Comparison of ENCODE assay signal across 8 cellular contexts in the genomic region with DNA sequence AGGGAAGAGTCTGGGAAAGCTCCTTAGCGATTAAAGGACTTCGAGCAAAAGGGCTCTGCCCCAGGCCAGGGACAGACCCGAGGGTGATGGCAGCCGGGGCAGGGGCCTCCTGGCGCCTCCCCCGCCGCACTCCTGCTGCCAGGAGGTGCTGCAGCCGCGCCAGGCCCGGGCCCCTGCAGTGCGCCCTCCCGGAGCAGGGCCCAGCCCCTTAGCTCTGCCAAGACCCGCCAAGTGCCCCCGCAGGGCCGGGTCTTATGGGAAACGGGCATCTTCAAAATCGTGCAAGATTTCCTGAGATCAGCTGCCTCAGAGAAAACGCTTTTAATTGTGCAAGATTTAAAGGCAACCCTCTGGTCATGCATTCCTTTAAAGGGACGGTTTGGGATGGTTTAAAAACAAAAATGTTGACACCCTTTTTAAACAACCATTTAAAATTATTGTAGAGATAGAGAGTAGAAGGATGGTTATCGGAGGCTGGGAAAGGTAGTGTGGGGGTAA. TPM values are rescaled to one million over a fixed set of nuclear protein-coding genes. Genes with fewer than 3 reads are reported as not detected.
DNase-seq lines count a peak whose midpoint lies in the region; ATAC-seq and TF ChIP-seq lines count a peak whose summit lies in the region.

No MANE protein-coding gene starts in this region.

- no peaks in the 10 kb centered on the region for H3K9me3 Mint-ChIP-seq in activated CD8-positive, alpha-beta T cell treated with anti-CD3 and anti-CD28 coated beads for 36 hours

- H3K4me1 Mint-ChIP-seq in activated CD8-positive, alpha-beta T cell treated with anti-CD3 and anti-CD28 coated beads for 36 hours (ENCODE audit: low read depth) = peaks cover 28% of the 10 kb centered on the region

- TF ChIP-seq CTCF in activated CD8-positive, alpha-beta T cell treated with anti-CD3 and anti-CD28 coated beads for 36 hours (IDR thresholded peaks at IDR 0.05) = no peak
- TF ChIP-seq CTCF in cardiac muscle cell (IDR thresholded peaks at IDR 0.05; ENCODE audit: low read depth, low read length) (no peak), psoas muscle (IDR thresholded peaks at IDR 0.05) (no peak)

- H3K36me3 ChIP-seq in cardiac muscle cell (peaks cover 2% of the 10 kb centered on the region), psoas muscle (ENCODE audit: insufficient read depth in 1 of 2, low read depth in 1 of 2) (peaks cover 0 to 6% of the 10 kb centered on the region in 2 donors)

- H3K27ac Mint-ChIP-seq in activated CD8-positive, alpha-beta T cell treated with anti-CD3 and anti-CD28 coated beads for 36 hours = peak overlapping the region; percentile 15

- H3K4me3 ChIP-seq in cardiac muscle cell (peak overlapping the region; percentile 44), psoas muscle (peak overlapping the region; percentile 80)

- H3K4me1 ChIP-seq in cardiac muscle cell (ENCODE audit: low read depth) (peaks cover 19% of the 10 kb centered on the region), psoas muscle (peaks cover 7% of the 10 kb centered on the region)

- peak; percentile 44 for ATAC-seq in GM19035 (IDR thresholded peaks at IDR 0.05; ENCODE audit: unreplicated experiment)
- ATAC-seq in HG03159 (IDR thresholded peaks at IDR 0.05; ENCODE audit: unreplicated experiment) = peak; percentile 39
- ATAC-seq in activated CD8-positive, alpha-beta T cell treated with anti-CD3 and anti-CD28 coated beads for 36 hours = peak; percentile 40
- ATAC-seq in psoas muscle = peak in 3 of 4 donors; percentile 54 to 70 (median 61)

- intact Hi-C loops in activated CD8-positive, alpha-beta T cell treated with anti-CD3 and anti-CD28 coated beads for 36 hours (cut with micrococcal nuclease) = loop anchor here (10.0 kb wide), 1 partner anchor 122 kb away; no protein-coding TSS in a partner anchor
- intact Hi-C loops in psoas muscle (cut with DNase I) = loop anchor here in 1 of 2 donors (5.0 kb wide), 1 partner anchor 100 kb away; no protein-coding TSS in a partner anchor

- CTCF ChIA-PET in activated CD8-positive, alpha-beta T cell treated with anti-CD3 and anti-CD28 coated beads for 36 hours (lab: Charles Lee) = interaction anchor here (0.7 to 2.8 kb wide), 8 partner anchors 10 to 240 kb away, joined by 3 to 13 read pairs (median 5); no protein-coding TSS in a partner anchor

- H3K27me3 ChIP-seq in cardiac muscle cell (no peaks in the 10 kb centered on the region), psoas muscle (ENCODE audit: insufficient read depth in 3 of 3, low read length in 2 of 3) (no peaks in the 10 kb centered on the region)

- WGBS in psoas muscle, 3 donors = 3 to 8% (median 5%) methylated on average over 20 of the region's 20 CpGs

- H3K9me3 ChIP-seq in cardiac muscle cell (ENCODE audit: low read depth) (no peaks in the 10 kb centered on the region), psoas muscle (no peaks in the 10 kb centered on the region)

- DNase-seq in AG20443 (ENCODE audit: low spot score) (peak; percentile 60), cardiac muscle cell (ENCODE audit: low read depth in 1 of 2, low spot score in 1 of 2) (peak in 1 of 2 donors; percentile 29), psoas muscle (peak in 1 of 2 donors; percentile 35), NCI-H2029 treated with DMSO at 0.1 percent for 48 hours (lab: John Stamatoyannopoulos, UW) (no peak)
- DNase-seq in activated CD8-positive, alpha-beta T cell treated with anti-CD3 and anti-CD28 coated beads for 36 hours = peak; percentile 15
- no peak for DNase-seq in activated CD4-positive, alpha-beta T cell treated with anti-CD3 and anti-CD28 coated beads for 4 hours

- H3K27ac ChIP-seq in cardiac muscle cell (peak overlapping the region; percentile 73), psoas muscle (peak overlapping the region; percentile 71)

- H3K27me3 Mint-ChIP-seq in activated CD8-positive, alpha-beta T cell treated with anti-CD3 and anti-CD28 coated beads for 36 hours = peaks cover 4% of the 10 kb centered on the region

- peak overlapping the region; percentile 69 for H3K4me3 Mint-ChIP-seq in activated CD8-positive, alpha-beta T cell treated with anti-CD3 and anti-CD28 coated beads for 36 hours

- H3K36me3 Mint-ChIP-seq in activated CD8-positive, alpha-beta T cell treated with anti-CD3 and anti-CD28 coated beads for 36 hours (ENCODE audit: low read depth) = no peaks in the 10 kb centered on the region

- POLR2A ChIA-PET in activated CD8-positive, alpha-beta T cell treated with anti-CD3 and anti-CD28 coated beads for 36 hours (lab: Charles Lee) = interaction anchor here (0.8 kb wide), 2 partner anchors 8 to 149 kb away, joined by 3 read pairs; partner anchors contain the start of gene ZNF367

RNA-seq across cellular contexts. Expression of gene CDC14B, which starts 52.4 kb away (rescaled TPM):
- total RNA-seq in activated CD8-positive, alpha-beta T cell treated with anti-CD3 and anti-CD28 coated beads for 36 hours = under 1 TPM; 0.27 to 0.54 TPM
- total RNA-seq in cardiac muscle cell (41.6 and 48.5 TPM in 2 replicates), psoas muscle (10 to 100 TPM in 1 of 4 donors, 1 to 10 TPM in 3; 2.1 to 10.7 (median 6.1) TPM)
- polyA plus RNA-seq in cardiac muscle cell (49.4 and 55.4 TPM in 2 replicates), psoas muscle (1 to 10 TPM in 2 of 3 donors, under 1 TPM in 1; 0.87 to 2.6 (median 2.5) TPM)

Comparison
In these comparisons a context has a peak if more than half of its experiments do, and no peak if none do; other contexts are left out.
1. DNase-seq: peak in AG20443 (single experiment) and activated CD8-positive, alpha-beta T cell treated with anti-CD3 and anti-CD28 coated beads for 36 hours (single experiment); none in NCI-H2029 treated with DMSO at 0.1 percent for 48 hours (single experiment) and activated CD4-positive, alpha-beta T cell treated with anti-CD3 and anti-CD28 coated beads for 4 hours (0 of 2).
2. Peak in every context shown above with its lines, with median percentiles within 50 percentile points of each other: ATAC-seq.